Comparison of ENCODE assay signal across 8 cellular contexts in the genomic region with DNA sequence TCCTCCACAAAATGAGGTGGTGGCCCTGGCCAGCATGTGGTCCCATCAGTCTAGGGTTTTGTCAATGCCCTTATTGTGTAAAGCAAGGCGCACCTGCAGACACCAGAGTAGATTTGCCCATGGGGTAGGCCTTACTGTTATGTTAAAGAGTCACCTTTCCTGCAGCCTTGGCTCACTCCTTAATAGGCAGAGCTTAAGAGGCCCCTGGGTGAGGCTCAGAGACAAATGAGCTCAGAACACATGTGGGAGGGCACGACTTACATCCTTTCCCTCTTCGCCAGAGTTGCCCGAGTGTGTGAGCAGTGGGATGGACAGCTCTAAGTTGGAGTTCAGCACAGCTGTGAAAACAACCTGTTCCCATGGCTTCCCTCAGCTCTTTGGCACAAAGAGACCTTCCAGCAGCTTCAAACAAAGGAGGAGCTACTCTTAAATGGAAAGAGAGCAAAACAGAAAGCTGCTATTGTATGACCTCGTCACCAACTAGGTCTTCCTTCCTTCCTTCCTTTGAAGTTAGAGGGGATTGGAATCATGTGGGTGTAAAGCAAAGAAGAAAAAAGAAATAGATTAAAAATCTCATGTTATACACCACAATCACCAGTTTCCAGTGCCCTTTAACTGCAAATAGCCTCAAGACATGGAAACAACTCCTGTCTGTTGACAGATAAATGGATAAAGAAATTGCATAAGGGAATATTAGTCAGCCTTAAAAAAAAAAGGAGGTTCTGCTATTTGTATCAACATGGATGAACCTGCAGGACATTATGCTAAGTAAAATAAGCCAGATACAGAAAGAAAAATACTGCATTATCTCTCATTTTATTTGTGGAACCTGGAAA. TPM values are rescaled to one million over a fixed set of nuclear protein-coding genes. Genes with fewer than 3 reads are reported as not detected.
DNase-seq lines count a peak whose midpoint lies in the region; ATAC-seq and TF ChIP-seq lines count a peak whose summit lies in the region.

No MANE protein-coding gene starts in this region.

- no peak for ATAC-seq in GM19035 (IDR thresholded peaks at IDR 0.05; ENCODE audit: unreplicated experiment)
- ATAC-seq in HG03097 (IDR thresholded peaks at IDR 0.05; ENCODE audit: low FRiP score, unreplicated experiment), result no peak
- no peak for ATAC-seq in HG02938 (IDR thresholded peaks at IDR 0.05; ENCODE audit: unreplicated experiment)

- H3K36me3 ChIP-seq in rectal smooth muscle tissue (ENCODE audit: control insufficient read depth, insufficient read depth, low read length), result no peaks in the 10 kb centered on the region

- no peak overlapping the region for H3K9ac ChIP-seq in rectal smooth muscle tissue (ENCODE audit: low read length)

- TF ChIP-seq CTCF in fibroblast of villous mesenchyme (IDR thresholded peaks at IDR 0.05; ENCODE audit: insufficient read depth, low read depth, low read length), result no peak

- DNase-seq in KBM-7, result peak; percentile 37
- DNase-seq in activated CD4-positive, alpha-beta T cell treated with anti-CD3 and anti-CD28 coated beads, Interleukin-2, amount 50 U/mL, for 48 hours, result peak; percentile 29 to 41
- DNase-seq in fibroblast of villous mesenchyme (ENCODE audit: low read depth), result peak; percentile 72
- no peak for DNase-seq in HuH-7.5 (ENCODE audit: low spot score)

- no peaks in the 10 kb centered on the region for H3K4me1 ChIP-seq in rectal smooth muscle tissue (ENCODE audit: control insufficient read depth, insufficient read depth, low read length)

- H3K27ac ChIP-seq in rectal smooth muscle tissue (ENCODE audit: low read depth, low read length), result peak overlapping the region; percentile 21

- H3K4me3 ChIP-seq in fibroblast of villous mesenchyme (ENCODE audit: low read depth, low read length), result no peak overlapping the region
- H3K4me3 ChIP-seq in rectal smooth muscle tissue (ENCODE audit: low read length), result no peak overlapping the region

- in situ Hi-C loops in KBM-7 (cut with MboI; ENCODE audit: low pct_unique_long_range_greater_than_20kb, low sequenced_read_pairs), result no loop called here

- H3K27me3 ChIP-seq in rectal smooth muscle tissue (ENCODE audit: control insufficient read depth, insufficient read depth, low read length), result no peaks in the 10 kb centered on the region

RNA-seq across cellular contexts. Expression of a gene that starts 11.9 kb away (rescaled TPM):
- 86.4 and 90.8 TPM in 2 replicates for total RNA-seq in fibroblast of villous mesenchyme
